ENCODE assay signal across 12 cellular contexts in the genomic region with DNA sequence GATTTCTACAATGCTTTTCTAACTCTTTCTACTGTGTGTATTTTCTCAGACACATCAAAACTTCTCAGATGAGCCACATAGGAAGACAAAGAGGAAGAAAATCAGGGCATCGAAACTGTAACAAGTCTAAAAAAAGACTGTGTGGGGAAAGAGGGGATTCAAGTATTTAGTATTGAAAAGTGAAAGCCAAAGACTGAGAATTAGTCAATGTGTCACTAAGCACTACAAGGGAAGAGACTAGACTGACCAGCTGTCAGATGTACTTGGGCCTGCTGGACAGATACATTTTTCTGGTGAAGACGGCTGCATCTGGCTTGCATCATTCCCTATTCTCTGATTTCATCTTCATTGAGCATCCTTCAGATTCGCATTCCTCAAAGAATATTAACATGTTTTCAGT. TPM values are rescaled to one million over a fixed set of nuclear protein-coding genes. Genes with fewer than 3 reads are reported as not detected.
DNase-seq lines count a peak whose midpoint lies in the region; ATAC-seq, FAIRE-seq and TF ChIP-seq lines count a peak whose summit lies in the region.
"Had no signal": no experiment of that assay in that cellular context is flagged by ENCODE, and none has a peak within 500 bp of the region (broad histone marks: within the 10 kb centered on the region; RNA-seq: fewer than 3 reads in every experiment).

No MANE protein-coding gene starts in this region.

- DNase-seq in GM12892 (ENCODE audit: insufficient read length), result peak; percentile 19
- DNase-seq in H4 (ENCODE audit: low spot score), result no peak
- DNase-seq in posterior cingulate gyrus, result no peak
- DNase-seq in lower leg skin (ENCODE audit: low spot score in 2 of 2), result no peak
- DNase-seq in HUDEP-2 (lab: John Stamatoyannopoulos, UW; ENCODE audit: unreplicated experiment in 76 of 76), result no peak
- DNase-seq: Calu3; left ventricle myocardium superior; NCI-H226; stimulated activated CD4-positive, alpha-beta T cell treated with anti-CD3 and anti-CD28 coated beads, Interleukin-15, amount 100 ng/mL, for 24 hours had no signal

- H3K4me3 ChIP-seq in lower leg skin (ENCODE audit: low read depth, poor library complexity, severe bottlenecking), result no peak overlapping the region

- FAIRE-seq in GM12892 (lab: Jason Lieb, UNC), result peak; percentile 74

- TF ChIP-seq CTCF in lower leg skin (IDR thresholded peaks at IDR 0.05), result no peak

- TF ChIP-seq POLR2A in GM12892 (IDR thresholded peaks at IDR 0.05; ENCODE audit: low read depth, low read length), result no peak
- no peak for TF ChIP-seq POLR2A in lower leg skin (IDR thresholded peaks at IDR 0.05)

- ATAC-seq in GM19468 (IDR thresholded peaks at IDR 0.05; ENCODE audit: extremely low read depth, unreplicated experiment), result peak; percentile 83
- peak; percentile 95 for ATAC-seq in HG03066 (IDR thresholded peaks at IDR 0.05; ENCODE audit: low read depth, unreplicated experiment)
- ATAC-seq in SK-N-SH treated with all-trans-retinoic acid at 6 μM for 48 hours, result peak; percentile 80
- ATAC-seq: left ventricle myocardium superior had no signal

- intact Hi-C loops in posterior cingulate gyrus (cut with DNase I) (no loop called here), lower leg skin (cut with DNase I; ENCODE audit: low total_unique reads) (no loop called here)

- WGBS in lower leg skin, 2 donors, result 78 to 79% methylated on average over 3 of the region's 3 CpGs

TF ChIP-seq in SK-N-SH treated with all-trans-retinoic acid at 6 μM for 48 hours, 23 proteins besides CTCF, POLR2A, EP300 and RAD21:
- no peak for TF ChIP-seq CREB5 (CRISPR knock-in tag; IDR thresholded peaks at IDR 0.05; ENCODE audit: low read depth)
- TF ChIP-seq POU6F1 (CRISPR knock-in tag; IDR thresholded peaks at IDR 0.05; ENCODE audit: borderline replicate concordance, low read depth), result no peak
- no peak for TF ChIP-seq TOX (CRISPR knock-in tag; IDR thresholded peaks at IDR 0.05; ENCODE audit: borderline replicate concordance)
- no peak for TF ChIP-seq BACH2 (CRISPR knock-in tag; IDR thresholded peaks at IDR 0.05; ENCODE audit: borderline replicate concordance)
- no peak for TF ChIP-seq OSR1 (CRISPR knock-in tag; IDR thresholded peaks at IDR 0.05)
- TF ChIP-seq RARB (CRISPR knock-in tag; IDR thresholded peaks at IDR 0.05), result no peak
- no peak for TF ChIP-seq ZFP30 (CRISPR knock-in tag; IDR thresholded peaks at IDR 0.05)
- TF ChIP-seq ESRRG (CRISPR knock-in tag; IDR thresholded peaks at IDR 0.05), result no peak
- no peak for TF ChIP-seq ZNF70 (CRISPR knock-in tag; IDR thresholded peaks at IDR 0.05)
- no peak for TF ChIP-seq CSDC2 (CRISPR knock-in tag; IDR thresholded peaks at IDR 0.05)
- TF ChIP-seq ZC3H10 (CRISPR knock-in tag; IDR thresholded peaks at IDR 0.05), result no peak
- no peak for TF ChIP-seq ZFP3 (CRISPR knock-in tag; IDR thresholded peaks at IDR 0.05)
- TF ChIP-seq, protein P1, sequence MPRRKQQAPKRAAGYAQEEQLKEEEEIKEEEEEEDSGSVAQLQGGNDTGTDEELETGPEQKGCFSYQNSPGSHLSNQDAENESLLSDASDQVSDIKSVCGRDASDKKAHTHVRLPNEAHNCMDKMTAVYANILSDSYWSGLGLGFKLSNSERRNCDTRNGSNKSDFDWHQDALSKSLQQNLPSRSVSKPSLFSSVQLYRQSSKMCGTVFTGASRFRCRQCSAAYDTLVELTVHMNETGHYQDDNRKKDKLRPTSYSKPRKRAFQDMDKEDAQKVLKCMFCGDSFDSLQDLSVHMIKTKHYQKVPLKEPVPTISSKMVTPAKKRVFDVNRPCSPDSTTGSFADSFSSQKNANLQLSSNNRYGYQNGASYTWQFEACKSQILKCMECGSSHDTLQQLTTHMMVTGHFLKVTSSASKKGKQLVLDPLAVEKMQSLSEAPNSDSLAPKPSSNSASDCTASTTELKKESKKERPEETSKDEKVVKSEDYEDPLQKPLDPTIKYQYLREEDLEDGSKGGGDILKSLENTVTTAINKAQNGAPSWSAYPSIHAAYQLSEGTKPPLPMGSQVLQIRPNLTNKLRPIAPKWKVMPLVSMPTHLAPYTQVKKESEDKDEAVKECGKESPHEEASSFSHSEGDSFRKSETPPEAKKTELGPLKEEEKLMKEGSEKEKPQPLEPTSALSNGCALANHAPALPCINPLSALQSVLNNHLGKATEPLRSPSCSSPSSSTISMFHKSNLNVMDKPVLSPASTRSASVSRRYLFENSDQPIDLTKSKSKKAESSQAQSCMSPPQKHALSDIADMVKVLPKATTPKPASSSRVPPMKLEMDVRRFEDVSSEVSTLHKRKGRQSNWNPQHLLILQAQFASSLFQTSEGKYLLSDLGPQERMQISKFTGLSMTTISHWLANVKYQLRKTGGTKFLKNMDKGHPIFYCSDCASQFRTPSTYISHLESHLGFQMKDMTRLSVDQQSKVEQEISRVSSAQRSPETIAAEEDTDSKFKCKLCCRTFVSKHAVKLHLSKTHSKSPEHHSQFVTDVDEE (CRISPR knock-in tag; IDR thresholded peaks at IDR 0.05), result no peak
- TF ChIP-seq GLIS3 (CRISPR knock-in tag; IDR thresholded peaks at IDR 0.05), result no peak
- TF ChIP-seq ISL1 (CRISPR knock-in tag; IDR thresholded peaks at IDR 0.05), result no peak
- TF ChIP-seq ZNF8 (CRISPR knock-in tag; IDR thresholded peaks at IDR 0.05), result no peak
- TF ChIP-seq ARNTL (CRISPR knock-in tag; IDR thresholded peaks at IDR 0.05; ENCODE audit: borderline replicate concordance, low read depth), result no peak
- no peak for TF ChIP-seq SNAI2 (CRISPR knock-in tag; IDR thresholded peaks at IDR 0.05)
- TF ChIP-seq, protein P2, sequence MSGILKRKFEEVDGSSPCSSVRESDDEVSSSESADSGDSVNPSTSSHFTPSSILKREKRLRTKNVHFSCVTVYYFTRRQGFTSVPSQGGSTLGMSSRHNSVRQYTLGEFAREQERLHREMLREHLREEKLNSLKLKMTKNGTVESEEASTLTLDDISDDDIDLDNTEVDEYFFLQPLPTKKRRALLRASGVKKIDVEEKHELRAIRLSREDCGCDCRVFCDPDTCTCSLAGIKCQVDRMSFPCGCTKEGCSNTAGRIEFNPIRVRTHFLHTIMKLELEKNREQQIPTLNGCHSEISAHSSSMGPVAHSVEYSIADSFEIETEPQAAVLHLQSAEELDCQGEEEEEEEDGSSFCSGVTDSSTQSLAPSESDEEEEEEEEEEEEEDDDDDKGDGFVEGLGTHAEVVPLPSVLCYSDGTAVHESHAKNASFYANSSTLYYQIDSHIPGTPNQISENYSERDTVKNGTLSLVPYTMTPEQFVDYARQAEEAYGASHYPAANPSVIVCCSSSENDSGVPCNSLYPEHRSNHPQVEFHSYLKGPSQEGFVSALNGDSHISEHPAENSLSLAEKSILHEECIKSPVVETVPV (CRISPR knock-in tag; IDR thresholded peaks at IDR 0.05), result no peak

RNA-seq across cellular contexts. Expression of gene COMMD6, which starts 25.4 kb away (rescaled TPM):
- polyA plus RNA-seq in GM12892 (2012; ENCODE audit: missing spikeins), result 399 TPM
- 40.0 and 40.2 TPM in 2 replicates for total RNA-seq in H4 (2014; rRNA removed; shearing (Covaris generic))
- total RNA-seq in lower leg skin, result 100 to 1,000 TPM in 1 of 4 donors, 10 to 100 TPM in 3; 15.4 to 169 (median 36.7) TPM

RNA-seq across cellular contexts. Expression of gene TBC1D4, which starts 30.3 kb away (rescaled TPM):
- 34.0 TPM for polyA plus RNA-seq in GM12892 (2012; ENCODE audit: missing spikeins)
- total RNA-seq in H4 (2014; rRNA removed; shearing (Covaris generic)), result 2.9 and 4.1 TPM in 2 replicates
- 10 to 100 TPM; 38.5 to 53.0 (median 44.1) TPM for total RNA-seq in lower leg skin

RNA-seq across cellular contexts. Expression of gene UCHL3, which starts 37.3 kb away (rescaled TPM):
- polyA plus RNA-seq in GM12892 (2012; ENCODE audit: missing spikeins), result 49.3 TPM
- 55.5 and 57.5 TPM in 2 replicates for total RNA-seq in H4 (2014; rRNA removed; shearing (Covaris generic))
- total RNA-seq in lower leg skin, result 10 to 100 TPM; 30.6 to 65.1 (median 46.7) TPM
